Comparison of ENCODE assay signal across 17 cellular contexts in genomic region chr7:27735165-27735564, GRCh38.
"Had no signal": no experiment of that assay in that cellular context is flagged by ENCODE, and none has a peak within 500 bp of the region (broad histone marks: within the 10 kb centered on the region; RNA-seq: fewer than 3 reads in every experiment).

No MANE protein-coding gene starts in this region.

- H3K4me3 ChIP-seq: body of pancreas, lung, psoas muscle, thoracic aorta, uterus had no signal

- H3K27me3 ChIP-seq: body of pancreas, uterus had no signal

- DNase-seq: activated CD4-positive, alpha-beta T cell treated with anti-CD3 and anti-CD28 coated beads, Interleukin-2, amount 10 ng/mL, durations not matched to agents 7 days and 5 days; activated CD4-positive, CD25-positive, alpha-beta regulatory T cell; activated naive CD4-positive, alpha-beta T cell treated with anti-CD3 and anti-CD28 coated beads, Interleukin-2, amount 50 U/mL, for 16 hours; amniotic stem cell; body of pancreas; central memory CD4-positive, alpha-beta T cell; effector memory CD4-positive, alpha-beta T cell; occipital lobe; psoas muscle; stimulated activated CD4-positive, alpha-beta T cell treated with anti-CD3 and anti-CD28 coated beads, Interleukin-2, amount 100 ng/mL, for 48 hours; stimulated activated naive CD8-positive, alpha-beta T cell treated with anti-CD3 and anti-CD28 coated beads, Interleukin-15, amount 100 ng/mL, for 72 hours; uterus had no signal

- H3K27ac ChIP-seq: epithelial cell of prostate, psoas muscle, thoracic aorta, uterus had no signal

- H3K4me1 ChIP-seq: uterus had no signal

- H3K36me3 ChIP-seq: thoracic aorta, uterus had no signal

- ATAC-seq: body of pancreas; natural killer cell treated with Interleukin-12 subunit alpha and Interleukin-12 subunit beta and Interleukin-15 and Interleukin-18, amount 100 ng/mL, for 72 hours; psoas muscle; sciatic nerve; stimulated activated naive CD8-positive, alpha-beta T cell treated with anti-CD3 and anti-CD28 coated beads, Interleukin-15, amount 100 ng/mL, for 72 hours had no signal

- H3K9me3 ChIP-seq: body of pancreas, psoas muscle, thoracic aorta, uterus had no signal
